Comparison of ENCODE assay signal across 23 cellular contexts in genomic region chr9:135835131-135835530, GRCh38.
"Had no signal": no experiment of that assay in that cellular context is flagged by ENCODE, and none has a peak within 500 bp of the region (broad histone marks: within the 10 kb centered on the region; RNA-seq: fewer than 3 reads in every experiment).

No MANE protein-coding gene starts in this region.

- H3K36me3 Mint-ChIP-seq: stimulated activated effector memory CD8-positive, alpha-beta T cell treated with anti-CD3 and anti-CD28 coated beads, Interleukin-12 subunit alpha, Interleukin-12 subunit beta, amount 100 ng/mL, for 72 hours had no signal

- H3K4me2 ChIP-seq: hepatocyte had no signal

- H3K4me1 Mint-ChIP-seq: memory B cell; stimulated activated effector memory CD8-positive, alpha-beta T cell treated with anti-CD3 and anti-CD28 coated beads, Interleukin-12 subunit alpha, Interleukin-12 subunit beta, amount 100 ng/mL, for 72 hours had no signal

- H3K27ac ChIP-seq: hepatocyte, left ventricle myocardium inferior, pancreas, prostate gland, skin epidermis, suprapubic skin, thoracic aorta, tibial artery, uterus had no signal

- H3K27me3 Mint-ChIP-seq: memory B cell; naive thymus-derived CD8-positive, alpha-beta T cell; stimulated activated naive CD8-positive, alpha-beta T cell treated with anti-CD3 and anti-CD28 coated beads, Interleukin-15, Interleukin-2, amounts not matched to agents 100 ng/mL and 50 ng/mL, for 24 hours had no signal

- H2AFZ ChIP-seq: hepatocyte had no signal

- H3K36me3 ChIP-seq: pancreas, prostate gland, thoracic aorta, uterus had no signal

- H3K27me3 ChIP-seq: hepatocyte, pancreas, suprapubic skin, tibial artery, uterus had no signal

- H3K4me3 Mint-ChIP-seq: memory B cell; naive thymus-derived CD8-positive, alpha-beta T cell; stimulated activated effector memory CD8-positive, alpha-beta T cell treated with anti-CD3 and anti-CD28 coated beads, Interleukin-12 subunit alpha, Interleukin-12 subunit beta, amount 100 ng/mL, for 72 hours; stimulated activated naive CD8-positive, alpha-beta T cell treated with anti-CD3 and anti-CD28 coated beads, Interleukin-15, Interleukin-2, amounts not matched to agents 100 ng/mL and 50 ng/mL, for 24 hours had no signal

- DNase-seq: islet precursor cell; left ventricle myocardium inferior; naive thymus-derived CD8-positive, alpha-beta T cell; pancreas; posterior cingulate gyrus; retina; right cardiac atrium; stimulated activated CD4-positive, alpha-beta T cell treated with anti-CD3 and anti-CD28 coated beads, Interleukin-12 subunit alpha, Interleukin-12 subunit beta, amount 100 ng/mL, for 4 hours; stimulated activated CD4-positive, alpha-beta T cell treated with anti-CD3 and anti-CD28 coated beads, Interleukin-15, amount 100 ng/mL, for 24 hours; stimulated activated CD4-positive, alpha-beta T cell treated with anti-CD3 and anti-CD28 coated beads, Interleukin-4, amount 100 ng/mL, for 24 hours; stimulated activated naive CD4-positive, alpha-beta T cell; tibial artery; trophoblast cell; uterus had no signal

- H3K9me3 Mint-ChIP-seq: memory B cell; stimulated activated effector memory CD8-positive, alpha-beta T cell treated with anti-CD3 and anti-CD28 coated beads, Interleukin-12 subunit alpha, Interleukin-12 subunit beta, amount 100 ng/mL, for 72 hours; stimulated activated naive CD8-positive, alpha-beta T cell treated with anti-CD3 and anti-CD28 coated beads, Interleukin-15, Interleukin-2, amounts not matched to agents 100 ng/mL and 50 ng/mL, for 24 hours had no signal

- H3K4me1 ChIP-seq: left ventricle myocardium inferior, pancreas, prostate gland, suprapubic skin, tibial artery, uterus had no signal

- H3K4me3 ChIP-seq: hepatocyte, left ventricle myocardium inferior, pancreas, prostate gland, skin epidermis, suprapubic skin, thoracic aorta, tibial artery, uterus had no signal

- H3K27ac Mint-ChIP-seq: memory B cell; stimulated activated effector memory CD8-positive, alpha-beta T cell treated with anti-CD3 and anti-CD28 coated beads, Interleukin-12 subunit alpha, Interleukin-12 subunit beta, amount 100 ng/mL, for 72 hours; stimulated activated naive CD8-positive, alpha-beta T cell treated with anti-CD3 and anti-CD28 coated beads, Interleukin-15, Interleukin-2, amounts not matched to agents 100 ng/mL and 50 ng/mL, for 24 hours had no signal

- ATAC-seq: naive thymus-derived CD8-positive, alpha-beta T cell; pancreas; right cardiac atrium; sciatic nerve; stimulated activated effector memory CD8-positive, alpha-beta T cell treated with anti-CD3 and anti-CD28 coated beads, Interleukin-12 subunit alpha, Interleukin-12 subunit beta, amount 100 ng/mL, for 72 hours had no signal

- H3K9me3 ChIP-seq: left ventricle myocardium inferior, pancreas, prostate gland, suprapubic skin, thoracic aorta, tibial artery, uterus had no signal
